8 cellular contexts compared by ENCODE assay signal in the genomic region with DNA sequence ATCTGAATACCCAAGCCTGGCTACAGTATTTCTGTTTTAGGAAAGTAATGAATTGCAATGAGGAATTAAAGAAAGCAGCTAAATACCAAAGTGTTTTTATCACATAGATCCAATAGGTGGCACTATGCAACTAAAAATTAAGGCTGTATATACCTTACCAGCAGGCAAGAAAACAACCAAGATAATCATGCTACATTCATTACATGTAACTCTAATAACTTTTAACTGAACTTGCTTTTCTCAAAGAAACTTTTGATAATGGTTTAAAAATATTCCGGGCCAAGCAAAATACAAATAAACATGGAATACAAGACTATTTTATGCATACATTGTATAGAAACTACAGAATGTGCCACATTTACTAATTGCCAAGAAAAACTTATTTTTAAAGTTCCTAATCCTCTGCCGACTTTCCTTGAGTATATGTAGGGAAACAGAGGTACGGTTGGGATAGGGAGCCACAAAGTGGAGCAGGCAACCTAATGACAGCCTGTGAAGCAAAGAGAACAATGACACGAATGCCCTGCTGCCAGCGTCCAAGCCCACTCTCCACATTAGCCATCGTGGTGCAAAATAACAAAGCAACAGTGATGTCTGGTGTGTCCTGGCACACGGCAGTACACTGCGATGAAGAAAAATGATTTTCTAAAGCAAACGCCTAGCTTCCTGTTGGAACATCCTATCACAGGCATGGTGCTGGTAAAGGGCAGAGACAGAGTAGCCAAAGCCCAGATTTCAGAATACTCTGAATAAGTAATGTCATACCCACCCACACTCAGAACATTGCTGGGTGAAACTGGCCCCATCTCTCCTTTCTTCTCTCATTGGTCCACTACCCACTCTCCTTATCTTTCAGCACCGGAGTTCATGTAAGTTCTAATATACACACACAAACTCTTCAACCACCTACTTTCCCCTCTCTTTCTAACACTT.
A peak's percentile ranks its signal among the peaks of the same experiment; 100 is the strongest.
DNase-seq lines count a peak whose midpoint lies in the region; ATAC-seq and TF ChIP-seq lines count a peak whose summit lies in the region.

No MANE protein-coding gene starts in this region.

- peak overlapping the region in 5 of 8 donors; percentile 5 to 40 (median 34) for H3K27ac ChIP-seq in spleen

- no peak for TF ChIP-seq POLR2A in spleen (IDR thresholded peaks at IDR 0.05)

- in situ Hi-C loops in astrocyte of the cerebellum (cut with HindIII; ENCODE audit: low sequenced_read_pairs): no loop called here

- intact Hi-C loops in spleen (cut with DNase I; ENCODE audit: low total_unique reads): no loop called here

- ATAC-seq in HG02642 (IDR thresholded peaks at IDR 0.05; ENCODE audit: poor library complexity, unreplicated experiment) (peak; percentile 71), GM19467 (IDR thresholded peaks at IDR 0.05; ENCODE audit: unreplicated experiment) (no peak)

- H3K4me1 ChIP-seq in spleen: peaks cover 0 to 30% (median 18%) of the 10 kb centered on the region in 6 donors

- peak; percentile 15 for TF ChIP-seq CTCF in astrocyte of the cerebellum (IDR thresholded peaks at IDR 0.05; ENCODE audit: low read depth, low read length, missing control alignments)
- TF ChIP-seq CTCF in spleen (IDR thresholded peaks at IDR 0.05 in 8 of 11, conservative IDR thresholded peaks at IDR 0.05 in 3 of 11): peak in 9 of 11 experiments; percentile 14 to 69 (median 59)

- WGBS in spleen, 5 donors: 64 to 76% (median 70%) methylated on average over 10 of the region's 10 CpGs

- peaks cover 0 to 3% (median 0%) of the 10 kb centered on the region in 8 donors for H3K9me3 ChIP-seq in spleen

- peaks cover 0 to 39% (median 8%) of the 10 kb centered on the region in 6 donors for H3K36me3 ChIP-seq in spleen

- H3K27me3 ChIP-seq in spleen (replicated peaks in 1 of 7): no peaks in the 10 kb centered on the region

- DNase-seq in NOMO-1 treated with DMSO at 0.1 percent for 48 hours (lab: John Stamatoyannopoulos, UW; ENCODE audit: unreplicated experiment) (peak; percentile 48), NOMO-1 treated with dmso at 0.1 percent for 144 hours (lab: John Stamatoyannopoulos, UW; ENCODE audit: unreplicated experiment) (no peak), NCI-H2029 (lab: John Stamatoyannopoulos, UW) (peak; percentile 17), astrocyte of the cerebellum (ENCODE audit: low read depth) (no peak), iPS DF 4.7 (ENCODE audit: extremely low read depth, low spot score) (peak; percentile 9), spleen (no peak)

- H3K4me3 ChIP-seq in astrocyte of the cerebellum (ENCODE audit: low read depth, low read length) (no peak overlapping the region), spleen (no peak overlapping the region)

Comparison
In these comparisons a context has a peak if more than half of its experiments do, and no peak if none do; other contexts are left out.
1. DNase-seq: peak in NOMO-1 treated with DMSO at 0.1 percent for 48 hours (single experiment), NCI-H2029 (single experiment) and iPS DF 4.7 (single experiment); none in NOMO-1 treated with dmso at 0.1 percent for 144 hours (single experiment), astrocyte of the cerebellum (single experiment) and spleen (single experiment).